Comparison of ENCODE assay signal across 15 cellular contexts in the genomic region with DNA sequence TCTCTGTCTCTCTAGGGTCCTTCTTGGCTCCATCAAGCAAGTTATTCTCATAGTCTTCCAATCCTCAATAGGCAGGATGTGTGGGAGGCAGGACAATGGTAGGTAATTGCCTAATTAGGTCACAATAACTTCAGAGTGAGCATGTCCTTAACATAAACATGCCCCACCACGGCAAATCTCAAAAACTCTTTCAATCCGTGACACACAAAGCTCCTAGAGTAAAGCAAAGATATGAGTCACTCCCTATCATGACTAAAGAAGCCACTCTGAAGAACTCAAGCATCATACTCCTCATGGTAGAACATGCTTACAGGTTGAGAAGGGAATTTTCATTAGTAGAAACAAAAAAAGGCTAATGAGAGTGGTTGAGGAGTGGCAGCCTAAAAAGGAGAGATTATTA. TPM values are rescaled to one million over a fixed set of nuclear protein-coding genes. Genes with fewer than 3 reads are reported as not detected.
A peak's percentile ranks its signal among the peaks of the same experiment; 100 is the strongest.
DNase-seq lines count a peak whose midpoint lies in the region; ATAC-seq and TF ChIP-seq lines count a peak whose summit lies in the region.
"Had no signal": no experiment of that assay in that cellular context is flagged by ENCODE, and none has a peak within 500 bp of the region (broad histone marks: within the 10 kb centered on the region; RNA-seq: fewer than 3 reads in every experiment).

No MANE protein-coding gene starts in this region.

- peaks cover 22% of the 10 kb centered on the region for H3K4me1 ChIP-seq in SJSA1 (replicated peaks)

- no peaks in the 10 kb centered on the region for H3K4me1 Mint-ChIP-seq in progenitor cell of endocrine pancreas (ENCODE audit: low read depth)
- H3K4me1 Mint-ChIP-seq: immature natural killer cell had no signal

- H3K4me3 Mint-ChIP-seq in progenitor cell of endocrine pancreas (ENCODE audit: low read depth), result no peak overlapping the region
- H3K4me3 Mint-ChIP-seq: immature natural killer cell; nephron; T-helper 2 cell treated with Interferon-gamma antibody and Interleukin-4, amounts not matched to agents 5 μg/mL and 100 μg/mL, for 36 hours had no signal

- no peaks in the 10 kb centered on the region for H3K9me3 Mint-ChIP-seq in progenitor cell of endocrine pancreas (ENCODE audit: low read depth)
- H3K9me3 Mint-ChIP-seq: T-helper 2 cell treated with Interferon-gamma antibody and Interleukin-4, amounts not matched to agents 5 μg/mL and 100 μg/mL, for 36 hours had no signal

- no peaks in the 10 kb centered on the region for H3K9me3 ChIP-seq in SJSA1 (replicated peaks)

- peak; percentile 37 for DNase-seq in GM12865 (ENCODE audit: low read depth)
- DNase-seq in SJSA1 (ENCODE audit: low read depth in 1 of 2, low spot score in 2 of 2), result peak; percentile 53 to 69
- DNase-seq in kidney tubule cell (ENCODE audit: low spot score), result peak; percentile 50
- no peak for DNase-seq in AG08396 (ENCODE audit: low spot score)
- DNase-seq in progenitor cell of endocrine pancreas (ENCODE audit: low spot score, unreplicated experiment), result no peak
- no peak for DNase-seq in NCI-H1048 (lab: John Stamatoyannopoulos, UW)
- DNase-seq in left ventricle myocardium superior, result no peak
- DNase-seq: activated CD8-positive, alpha-beta memory T cell treated with anti-CD3 and anti-CD28 coated beads, Interleukin-2, amount 50 U/mL, for 4 hours; immature natural killer cell; NCI-H187 treated with DMSO at 0.1 percent for 48 hours had no signal

- no peaks in the 10 kb centered on the region for H3K36me3 Mint-ChIP-seq in progenitor cell of endocrine pancreas (ENCODE audit: insufficient read depth)
- H3K36me3 Mint-ChIP-seq: immature natural killer cell had no signal

- H3K27me3 Mint-ChIP-seq in progenitor cell of endocrine pancreas, result peaks cover 16% of the 10 kb centered on the region

- intact Hi-C loops in left ventricle myocardium superior (cut with micrococcal nuclease), result no loop called here

- ATAC-seq in HG02852 (IDR thresholded peaks at IDR 0.05; ENCODE audit: unreplicated experiment), result peak; percentile 72
- ATAC-seq in left ventricle myocardium superior, result no peak
- ATAC-seq: K562 had no signal

- TF ChIP-seq CTCF in GM12865 (IDR thresholded peaks at IDR 0.05; ENCODE audit: insufficient read depth, low read depth, low read length, missing control alignments) (no peak), progenitor cell of endocrine pancreas (IDR thresholded peaks at IDR 0.05; ENCODE audit: unreplicated experiment) (no peak)

- no peak overlapping the region for H3K27ac ChIP-seq in SJSA1
- H3K27ac ChIP-seq: cardiac muscle cell had no signal

- no peak overlapping the region for H3K27ac Mint-ChIP-seq in progenitor cell of endocrine pancreas
- H3K27ac Mint-ChIP-seq: immature natural killer cell; T-helper 2 cell treated with Interferon-gamma antibody and Interleukin-4, amounts not matched to agents 5 μg/mL and 100 μg/mL, for 36 hours had no signal

- H3K4me3 ChIP-seq in GM12865 (ENCODE audit: low read depth, low read length) (no peak overlapping the region), SJSA1 (no peak overlapping the region)
- H3K4me3 ChIP-seq: cardiac muscle cell, K562 had no signal

- H3K36me3 ChIP-seq in SJSA1, result no peaks in the 10 kb centered on the region
- H3K36me3 ChIP-seq: cardiac muscle cell had no signal

- no peaks in the 10 kb centered on the region; the same call in 1 of the 2 replicates for H3K27me3 ChIP-seq in SJSA1 (replicated peaks)

RNA-seq across cellular contexts. Expression of a gene that starts 4.9 kb away (rescaled TPM):
- not detected in 2 replicates for total RNA-seq in SJSA1 (2014; rRNA removed; shearing (Covaris generic))
- total RNA-seq in progenitor cell of endocrine pancreas (not detected in 2 replicates), left ventricle myocardium superior (not detected)
- total RNA-seq: cardiac muscle cell, K562 had no signal

RNA-seq across cellular contexts. Expression of a gene that starts 41.5 kb away (rescaled TPM):
- total RNA-seq in SJSA1 (2014; rRNA removed; shearing (Covaris generic)), result not detected in 2 replicates
- total RNA-seq in progenitor cell of endocrine pancreas (not detected in 2 replicates), left ventricle myocardium superior (not detected)

Comparison
In these comparisons a context has a peak if more than half of its experiments do, and no peak if none do; other contexts are left out.
1. DNase-seq: peak in GM12865 (single experiment), SJSA1 (2 of 2) and kidney tubule cell (single experiment); none in AG08396 (single experiment), progenitor cell of endocrine pancreas (single experiment), NCI-H1048 (single experiment) and left ventricle myocardium superior (single experiment).